ENCODE assay signal across 1 cellular context in the genomic region with DNA sequence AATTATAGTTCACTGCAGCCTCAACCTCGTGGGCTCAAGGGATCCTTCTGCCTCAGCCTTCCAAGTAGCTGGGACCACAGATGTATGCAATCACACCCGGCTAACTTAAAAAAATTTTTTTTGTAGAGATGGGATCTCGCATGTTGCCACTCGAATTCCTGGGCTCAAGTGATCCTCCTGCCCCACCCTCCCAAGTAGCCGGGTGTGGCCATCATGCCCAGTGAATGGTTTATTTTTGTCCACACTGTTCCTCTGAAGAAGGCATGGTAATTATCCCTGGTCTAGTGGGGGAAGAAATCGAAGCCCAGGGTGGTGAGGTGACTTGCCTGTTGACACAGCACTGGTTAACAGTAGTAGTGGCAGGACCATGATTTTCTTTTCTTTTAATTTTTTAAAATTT.
TF ChIP-seq lines count a peak whose summit lies in the region.

No MANE protein-coding gene starts in this region.

TF ChIP-seq in GM23338, 12 proteins besides CTCF, POLR2A, EP300 and RAD21 (continued from another document):
- TF ChIP-seq, protein P1, sequence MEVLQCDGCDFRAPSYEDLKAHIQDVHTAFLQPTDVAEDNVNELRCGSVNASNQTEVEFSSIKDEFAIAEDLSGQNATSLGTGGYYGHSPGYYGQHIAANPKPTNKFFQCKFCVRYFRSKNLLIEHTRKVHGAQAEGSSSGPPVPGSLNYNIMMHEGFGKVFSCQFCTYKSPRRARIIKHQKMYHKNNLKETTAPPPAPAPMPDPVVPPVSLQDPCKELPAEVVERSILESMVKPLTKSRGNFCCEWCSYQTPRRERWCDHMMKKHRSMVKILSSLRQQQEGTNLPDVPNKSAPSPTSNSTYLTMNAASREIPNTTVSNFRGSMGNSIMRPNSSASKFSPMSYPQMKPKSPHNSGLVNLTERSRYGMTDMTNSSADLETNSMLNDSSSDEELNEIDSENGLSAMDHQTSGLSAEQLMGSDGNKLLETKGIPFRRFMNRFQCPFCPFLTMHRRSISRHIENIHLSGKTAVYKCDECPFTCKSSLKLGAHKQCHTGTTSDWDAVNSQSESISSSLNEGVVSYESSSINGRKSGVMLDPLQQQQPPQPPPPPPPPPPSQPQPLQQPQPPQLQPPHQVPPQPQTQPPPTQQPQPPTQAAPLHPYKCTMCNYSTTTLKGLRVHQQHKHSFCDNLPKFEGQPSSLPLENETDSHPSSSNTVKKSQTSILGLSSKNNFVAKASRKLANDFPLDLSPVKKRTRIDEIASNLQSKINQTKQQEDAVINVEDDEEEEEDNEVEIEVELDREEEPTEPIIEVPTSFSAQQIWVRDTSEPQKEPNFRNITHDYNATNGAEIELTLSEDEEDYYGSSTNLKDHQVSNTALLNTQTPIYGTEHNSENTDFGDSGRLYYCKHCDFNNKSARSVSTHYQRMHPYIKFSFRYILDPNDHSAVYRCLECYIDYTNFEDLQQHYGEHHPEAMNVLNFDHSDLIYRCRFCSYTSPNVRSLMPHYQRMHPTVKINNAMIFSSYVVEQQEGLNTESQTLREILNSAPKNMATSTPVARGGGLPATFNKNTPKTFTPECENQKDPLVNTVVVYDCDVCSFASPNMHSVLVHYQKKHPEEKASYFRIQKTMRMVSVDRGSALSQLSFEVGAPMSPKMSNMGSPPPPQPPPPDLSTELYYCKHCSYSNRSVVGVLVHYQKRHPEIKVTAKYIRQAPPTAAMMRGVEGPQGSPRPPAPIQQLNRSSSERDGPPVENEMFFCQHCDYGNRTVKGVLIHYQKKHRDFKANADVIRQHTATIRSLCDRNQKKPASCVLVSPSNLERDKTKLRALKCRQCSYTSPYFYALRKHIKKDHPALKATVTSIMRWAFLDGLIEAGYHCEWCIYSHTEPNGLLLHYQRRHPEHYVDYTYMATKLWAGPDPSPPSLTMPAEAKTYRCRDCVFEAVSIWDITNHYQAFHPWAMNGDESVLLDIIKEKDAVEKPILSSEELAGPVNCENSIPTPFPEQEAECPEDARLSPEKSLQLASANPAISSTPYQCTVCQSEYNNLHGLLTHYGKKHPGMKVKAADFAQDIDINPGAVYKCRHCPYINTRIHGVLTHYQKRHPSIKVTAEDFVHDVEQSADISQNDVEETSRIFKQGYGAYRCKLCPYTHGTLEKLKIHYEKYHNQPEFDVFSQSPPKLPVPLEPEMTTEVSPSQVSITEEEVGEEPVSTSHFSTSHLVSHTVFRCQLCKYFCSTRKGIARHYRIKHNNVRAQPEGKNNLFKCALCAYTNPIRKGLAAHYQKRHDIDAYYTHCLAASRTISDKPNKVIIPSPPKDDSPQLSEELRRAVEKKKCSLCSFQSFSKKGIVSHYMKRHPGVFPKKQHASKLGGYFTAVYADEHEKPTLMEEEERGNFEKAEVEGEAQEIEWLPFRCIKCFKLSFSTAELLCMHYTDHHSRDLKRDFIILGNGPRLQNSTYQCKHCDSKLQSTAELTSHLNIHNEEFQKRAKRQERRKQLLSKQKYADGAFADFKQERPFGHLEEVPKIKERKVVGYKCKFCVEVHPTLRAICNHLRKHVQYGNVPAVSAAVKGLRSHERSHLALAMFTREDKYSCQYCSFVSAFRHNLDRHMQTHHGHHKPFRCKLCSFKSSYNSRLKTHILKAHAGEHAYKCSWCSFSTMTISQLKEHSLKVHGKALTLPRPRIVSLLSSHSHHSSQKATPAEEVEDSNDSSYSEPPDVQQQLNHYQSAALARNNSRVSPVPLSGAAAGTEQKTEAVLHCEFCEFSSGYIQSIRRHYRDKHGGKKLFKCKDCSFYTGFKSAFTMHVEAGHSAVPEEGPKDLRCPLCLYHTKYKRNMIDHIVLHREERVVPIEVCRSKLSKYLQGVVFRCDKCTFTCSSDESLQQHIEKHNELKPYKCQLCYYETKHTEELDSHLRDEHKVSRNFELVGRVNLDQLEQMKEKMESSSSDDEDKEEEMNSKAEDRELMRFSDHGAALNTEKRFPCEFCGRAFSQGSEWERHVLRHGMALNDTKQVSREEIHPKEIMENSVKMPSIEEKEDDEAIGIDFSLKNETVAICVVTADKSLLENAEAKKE (CRISPR knock-in tag; IDR thresholded peaks at IDR 0.05), result no peak
- TF ChIP-seq EZH2 (IDR thresholded peaks at IDR 0.05; ENCODE audit: low read depth, unreplicated experiment), result no peak
- TF ChIP-seq, protein P2, sequence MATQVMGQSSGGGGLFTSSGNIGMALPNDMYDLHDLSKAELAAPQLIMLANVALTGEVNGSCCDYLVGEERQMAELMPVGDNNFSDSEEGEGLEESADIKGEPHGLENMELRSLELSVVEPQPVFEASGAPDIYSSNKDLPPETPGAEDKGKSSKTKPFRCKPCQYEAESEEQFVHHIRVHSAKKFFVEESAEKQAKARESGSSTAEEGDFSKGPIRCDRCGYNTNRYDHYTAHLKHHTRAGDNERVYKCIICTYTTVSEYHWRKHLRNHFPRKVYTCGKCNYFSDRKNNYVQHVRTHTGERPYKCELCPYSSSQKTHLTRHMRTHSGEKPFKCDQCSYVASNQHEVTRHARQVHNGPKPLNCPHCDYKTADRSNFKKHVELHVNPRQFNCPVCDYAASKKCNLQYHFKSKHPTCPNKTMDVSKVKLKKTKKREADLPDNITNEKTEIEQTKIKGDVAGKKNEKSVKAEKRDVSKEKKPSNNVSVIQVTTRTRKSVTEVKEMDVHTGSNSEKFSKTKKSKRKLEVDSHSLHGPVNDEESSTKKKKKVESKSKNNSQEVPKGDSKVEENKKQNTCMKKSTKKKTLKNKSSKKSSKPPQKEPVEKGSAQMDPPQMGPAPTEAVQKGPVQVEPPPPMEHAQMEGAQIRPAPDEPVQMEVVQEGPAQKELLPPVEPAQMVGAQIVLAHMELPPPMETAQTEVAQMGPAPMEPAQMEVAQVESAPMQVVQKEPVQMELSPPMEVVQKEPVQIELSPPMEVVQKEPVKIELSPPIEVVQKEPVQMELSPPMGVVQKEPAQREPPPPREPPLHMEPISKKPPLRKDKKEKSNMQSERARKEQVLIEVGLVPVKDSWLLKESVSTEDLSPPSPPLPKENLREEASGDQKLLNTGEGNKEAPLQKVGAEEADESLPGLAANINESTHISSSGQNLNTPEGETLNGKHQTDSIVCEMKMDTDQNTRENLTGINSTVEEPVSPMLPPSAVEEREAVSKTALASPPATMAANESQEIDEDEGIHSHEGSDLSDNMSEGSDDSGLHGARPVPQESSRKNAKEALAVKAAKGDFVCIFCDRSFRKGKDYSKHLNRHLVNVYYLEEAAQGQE (IDR thresholded peaks at IDR 0.05; ENCODE audit: unreplicated experiment), result no peak
- TF ChIP-seq, protein P3, sequence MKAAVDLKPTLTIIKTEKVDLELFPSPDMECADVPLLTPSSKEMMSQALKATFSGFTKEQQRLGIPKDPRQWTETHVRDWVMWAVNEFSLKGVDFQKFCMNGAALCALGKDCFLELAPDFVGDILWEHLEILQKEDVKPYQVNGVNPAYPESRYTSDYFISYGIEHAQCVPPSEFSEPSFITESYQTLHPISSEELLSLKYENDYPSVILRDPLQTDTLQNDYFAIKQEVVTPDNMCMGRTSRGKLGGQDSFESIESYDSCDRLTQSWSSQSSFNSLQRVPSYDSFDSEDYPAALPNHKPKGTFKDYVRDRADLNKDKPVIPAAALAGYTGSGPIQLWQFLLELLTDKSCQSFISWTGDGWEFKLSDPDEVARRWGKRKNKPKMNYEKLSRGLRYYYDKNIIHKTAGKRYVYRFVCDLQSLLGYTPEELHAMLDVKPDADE (IDR thresholded peaks at IDR 0.05), result no peak
- no peak for TF ChIP-seq NANOG (IDR thresholded peaks at IDR 0.05; ENCODE audit: borderline replicate concordance)
- TF ChIP-seq STAT1 (IDR thresholded peaks at IDR 0.05; ENCODE audit: unreplicated experiment), result no peak
- TF ChIP-seq POLR2AphosphoS5 (IDR thresholded peaks at IDR 0.05; ENCODE audit: low read depth), result no peak
- TF ChIP-seq ZNF114 (CRISPR knock-in tag; IDR thresholded peaks at IDR 0.05), result no peak
- no peak for TF ChIP-seq ZNF331 (CRISPR knock-in tag; IDR thresholded peaks at IDR 0.05; ENCODE audit: low read depth)
- no peak for TF ChIP-seq CREB1 (CRISPR knock-in tag; IDR thresholded peaks at IDR 0.05; ENCODE audit: low read depth)
